1 cellular context compared by ENCODE assay signal in genomic region chr18:74567805-74568204, GRCh38.
TF ChIP-seq lines count a peak whose summit lies in the region.

No MANE protein-coding gene starts in this region.

TF ChIP-seq in GM23338, 12 proteins besides CTCF, POLR2A, EP300 and RAD21 (continued from another document):
- TF ChIP-seq ZNF462 (CRISPR knock-in tag; IDR thresholded peaks at IDR 0.05) (no peak), ZNF331 (CRISPR knock-in tag; IDR thresholded peaks at IDR 0.05; ENCODE audit: low read depth) (no peak), EZH2phosphoT487 (IDR thresholded peaks at IDR 0.05; ENCODE audit: unreplicated experiment) (no peak), JUNB (IDR thresholded peaks at IDR 0.05; ENCODE audit: unreplicated experiment) (no peak)
